ENCODE assay signal across 21 cellular contexts in the genomic region with DNA sequence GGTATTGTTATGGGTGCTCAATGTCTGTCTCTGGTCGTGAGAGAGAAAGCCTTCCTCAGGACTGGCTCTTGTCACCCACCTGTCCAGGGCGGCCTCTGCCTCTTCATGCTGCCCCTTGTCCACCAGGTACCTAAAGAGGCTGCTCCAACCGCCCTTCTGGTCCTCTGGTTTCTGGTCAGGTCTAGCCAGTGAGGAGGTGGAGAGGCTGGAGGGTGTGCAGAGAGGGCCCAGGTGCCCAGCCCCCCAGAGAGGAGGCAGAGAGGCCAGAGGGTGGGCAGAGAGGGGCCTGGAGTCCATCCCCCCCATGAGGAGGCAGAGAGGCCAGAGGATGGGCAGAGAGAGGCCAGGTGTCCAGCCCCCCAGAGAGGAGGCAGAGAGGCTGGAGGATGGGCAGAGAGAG.
"Had no signal": no experiment of that assay in that cellular context is flagged by ENCODE, and none has a peak within 500 bp of the region (broad histone marks: within the 10 kb centered on the region; RNA-seq: fewer than 3 reads in every experiment).

No MANE protein-coding gene starts in this region.

- H3K4me1 Mint-ChIP-seq: mesothelial cell of epicardium had no signal

- H3K4me3 Mint-ChIP-seq: effector memory CD8-positive, alpha-beta T cell; endodermal cell; mesothelial cell of epicardium had no signal

- H3K4me3 ChIP-seq: coronary artery, dorsolateral prefrontal cortex, gastroesophageal sphincter, heart left ventricle, hepatocyte, left lung, lower lobe of right lung, mucosa of descending colon had no signal

- ATAC-seq: effector memory CD8-positive, alpha-beta T cell; esophagus mucosa; foreskin keratinocyte; gastroesophageal sphincter; heart left ventricle; left cardiac atrium; left lung; left ventricle myocardium superior; lower lobe of right lung; mucosa of descending colon had no signal

- H3K27ac ChIP-seq: coronary artery, dorsolateral prefrontal cortex, epithelial cell of prostate, foreskin keratinocyte, gastroesophageal sphincter, heart left ventricle, hepatocyte, left lung, lower lobe of right lung had no signal

- H3K36me3 Mint-ChIP-seq: mesothelial cell of epicardium had no signal

- H3K27me3 ChIP-seq: foreskin keratinocyte had no signal

- DNase-seq: dermis blood vessel endothelial cell; dorsolateral prefrontal cortex; effector CD8-positive, alpha-beta T cell; effector memory CD8-positive, alpha-beta T cell; endodermal cell; erythroblast; foreskin keratinocyte; heart left ventricle; hypothalamus; left cardiac atrium; left lung; left ventricle myocardium superior; lower lobe of right lung; mesenchymal stem cell had no signal

- H3K9me3 Mint-ChIP-seq: effector memory CD8-positive, alpha-beta T cell; endodermal cell; mesothelial cell of epicardium had no signal

- H3K27ac Mint-ChIP-seq: effector memory CD8-positive, alpha-beta T cell; endodermal cell; mesothelial cell of epicardium had no signal

- H3K9me3 ChIP-seq: gastroesophageal sphincter, heart left ventricle, left lung, lower lobe of right lung, mucosa of descending colon had no signal

- H3K36me3 ChIP-seq: gastroesophageal sphincter, heart left ventricle, left lung, lower lobe of right lung had no signal

- H3K4me1 ChIP-seq: foreskin keratinocyte, gastroesophageal sphincter, heart left ventricle, left lung, lower lobe of right lung had no signal
